ENCODE assay signal across 1 cellular context in genomic region chr2:127422631-127423475, GRCh38.
TF ChIP-seq lines count a peak whose summit lies in the region.

No MANE protein-coding gene starts in this region.

TF ChIP-seq in GM23338, 12 proteins besides CTCF, POLR2A, EP300 and RAD21 (continued from another document):
- TF ChIP-seq REST (IDR thresholded peaks at IDR 0.05; ENCODE audit: unreplicated experiment) (no peak), POLR2AphosphoS5 (IDR thresholded peaks at IDR 0.05; ENCODE audit: low read depth) (peak; percentile 68)
